In genomic region chr2:39401319-39401718, GRCh38 we compare ENCODE assay signal across 20 cellular contexts. TPM values are rescaled to one million over a fixed set of nuclear protein-coding genes. Genes with fewer than 3 reads are reported as not detected.
DNase-seq lines count a peak whose midpoint lies in the region; ATAC-seq, FAIRE-seq and TF ChIP-seq lines count a peak whose summit lies in the region.
"Had no signal": no experiment of that assay in that cellular context is flagged by ENCODE, and none has a peak within 500 bp of the region (broad histone marks: within the 10 kb centered on the region; RNA-seq: fewer than 3 reads in every experiment).

No MANE protein-coding gene starts in this region.

- ATAC-seq in GM23338 (peak; percentile 55), pancreas (peak; percentile 66 to 84 (median 73)), left colon (no peak)
- ATAC-seq in central memory CD8-positive, alpha-beta T cell (replicated peaks; ENCODE audit: extremely low read depth, poor library complexity, severe bottlenecking): no peak
- ATAC-seq: A549 had no signal

- peak overlapping the region; percentile 69; the same call in 1 of the 2 replicates for H3K27ac Mint-ChIP-seq in GM23338
- H3K27ac Mint-ChIP-seq in central memory CD8-positive, alpha-beta T cell (ENCODE audit: low read depth): peak overlapping the region; percentile 8
- H3K27ac Mint-ChIP-seq: B cell had no signal

- DNase-seq in GM23338 (ENCODE audit: low spot score) (no peak), pancreas (peak in 3 of 6 donors; percentile 19 to 27 (median 25)), left colon (no peak), GM19239 (ENCODE audit: insufficient read length, low spot score) (no peak), kidney tubule cell (ENCODE audit: low spot score) (no peak), NCI-H146 treated with DMSO at 0.1 percent for 48 hours (lab: John Stamatoyannopoulos, UW; ENCODE audit: unreplicated experiment) (no peak)
- DNase-seq in central memory CD8-positive, alpha-beta T cell (ENCODE audit: low spot score in 2 of 2): no peak
- DNase-seq: DMS79, NCI-H1694 treated with DMSO at 0.1 percent for 48 hours, NCI-H2081 treated with DMSO at 0.1 percent for 48 hours, NCI-H446 treated with DMSO at 0.1 percent for 48 hours, NCI-H526 treated with DMSO at 0.1 percent for 48 hours, OCI-M1 had no signal

- intact Hi-C loops in pancreas (cut with DNase I): no loop called here
- intact Hi-C loops in left colon (cut with DNase I, micrococcal nuclease): no loop called here

- no peak overlapping the region for H3K4me3 ChIP-seq in GM23338
- no peak overlapping the region for H3K4me3 ChIP-seq in pancreas
- H3K4me3 ChIP-seq: A549, HAP-1, SJSA1 had no signal

- peaks cover 4% of the 10 kb centered on the region; the same call in 1 of the 2 replicates for H4K20me1 ChIP-seq in GM23338 (replicated peaks; ENCODE audit: insufficient read depth)

- H3K79me2 ChIP-seq in GM23338 (replicated peaks; ENCODE audit: insufficient read depth): peaks cover 100% of the 10 kb centered on the region

- no peaks in the 10 kb centered on the region for H3K36me3 ChIP-seq in GM23338 (ENCODE audit: insufficient read depth)
- no peaks in the 10 kb centered on the region for H3K36me3 ChIP-seq in pancreas
- H3K36me3 ChIP-seq: HAP-1, SJSA1 had no signal

- H3K27me3 Mint-ChIP-seq in GM23338 (ENCODE audit: insufficient read depth, low read depth, poor library complexity): peaks cover 2% of the 10 kb centered on the region
- no peaks in the 10 kb centered on the region for H3K27me3 Mint-ChIP-seq in central memory CD8-positive, alpha-beta T cell
- H3K27me3 Mint-ChIP-seq: B cell, IgD-negative memory B cell had no signal

- FAIRE-seq in pancreas (lab: Jason Lieb, UNC) (no peak), GM19239 (lab: Jason Lieb, UNC) (no peak)
- FAIRE-seq: RCC 7860 had no signal

- H3K4me3 Mint-ChIP-seq in GM23338: no peak overlapping the region
- no peak overlapping the region for H3K4me3 Mint-ChIP-seq in central memory CD8-positive, alpha-beta T cell
- H3K4me3 Mint-ChIP-seq: B cell, IgD-negative memory B cell had no signal

- H3F3A ChIP-seq in GM23338 (replicated peaks; ENCODE audit: low read depth): no peaks in the 10 kb centered on the region

- TF ChIP-seq CTCF in C4-2B (conservative IDR thresholded peaks at IDR 0.05) (no peak), GM23338 (conservative IDR thresholded peaks at IDR 0.05; ENCODE audit: low read depth in 2 of 2) (no peak), pancreas (IDR thresholded peaks at IDR 0.05) (no peak)

- H3K4me1 ChIP-seq in GM23338 (ENCODE audit: insufficient read depth) (peaks cover 60% of the 10 kb centered on the region), pancreas (peaks cover 27 to 40% (median 35%) of the 10 kb centered on the region in 3 donors)
- H3K4me1 ChIP-seq: SJSA1 had no signal

- H3K9me2 ChIP-seq in GM23338 (ENCODE audit: insufficient read depth): no peaks in the 10 kb centered on the region

- H3K9me3 Mint-ChIP-seq in GM23338: no peaks in the 10 kb centered on the region; the same call in 2 of the 3 replicates
- no peaks in the 10 kb centered on the region for H3K9me3 Mint-ChIP-seq in central memory CD8-positive, alpha-beta T cell
- H3K9me3 Mint-ChIP-seq: IgD-negative memory B cell had no signal

- peak overlapping the region; percentile 23; the same call in 1 of the 2 replicates for H3K27ac ChIP-seq in C4-2B
- H3K27ac ChIP-seq in GM23338 (ENCODE audit: low read depth): peak overlapping the region; percentile 50
- H3K27ac ChIP-seq in pancreas: peak overlapping the region in 2 of 4 donors; percentile 25 to 34
- H3K27ac ChIP-seq: A549, SJSA1 had no signal

- peaks cover 6% of the 10 kb centered on the region; the same call in 1 of the 3 replicates for H3K36me3 Mint-ChIP-seq in GM23338 (ENCODE audit: low read depth)
- H3K36me3 Mint-ChIP-seq in central memory CD8-positive, alpha-beta T cell (ENCODE audit: insufficient read depth): no peaks in the 10 kb centered on the region

- H2AFZ ChIP-seq in GM23338: no peak overlapping the region

- H3K27me3 ChIP-seq in GM23338 (ENCODE audit: insufficient read depth) (no peaks in the 10 kb centered on the region), pancreas (no peaks in the 10 kb centered on the region)
- H3K27me3 ChIP-seq: SJSA1 had no signal

- whole genome bisulfite sequencing in pancreas, 2 donors: 61 to 65% methylated on average over 8 of the region's 8 CpGs

- H3K4me2 ChIP-seq in GM23338: peak overlapping the region; percentile 40
- H3K4me2 ChIP-seq: A549 had no signal

- no peaks in the 10 kb centered on the region for H3K9me3 ChIP-seq in pancreas
- H3K9me3 ChIP-seq: A549, HAP-1, SJSA1 had no signal

- peaks cover 62% of the 10 kb centered on the region for H3K4me1 Mint-ChIP-seq in GM23338
- peaks cover 60% of the 10 kb centered on the region for H3K4me1 Mint-ChIP-seq in central memory CD8-positive, alpha-beta T cell

TF ChIP-seq in GM23338, 12 proteins besides CTCF, POLR2A, EP300 and RAD21 (continues in another document):
- TF ChIP-seq REST (IDR thresholded peaks at IDR 0.05; ENCODE audit: unreplicated experiment): no peak
- no peak for TF ChIP-seq ETS1 (IDR thresholded peaks at IDR 0.05)
- no peak for TF ChIP-seq ZNF331 (CRISPR knock-in tag; IDR thresholded peaks at IDR 0.05; ENCODE audit: low read depth)
- TF ChIP-seq ZNF114 (CRISPR knock-in tag; IDR thresholded peaks at IDR 0.05): no peak
- no peak for TF ChIP-seq JUNB (IDR thresholded peaks at IDR 0.05; ENCODE audit: unreplicated experiment)
- TF ChIP-seq CREB1 (CRISPR knock-in tag; IDR thresholded peaks at IDR 0.05; ENCODE audit: low read depth): no peak
- TF ChIP-seq STAT1 (IDR thresholded peaks at IDR 0.05; ENCODE audit: unreplicated experiment): no peak
- no peak for TF ChIP-seq POLR2AphosphoS5 (IDR thresholded peaks at IDR 0.05; ENCODE audit: low read depth)

RNA-seq across cellular contexts. Expression of gene MAP4K3, which starts 35.8 kb away (rescaled TPM):
- total RNA-seq in GM23338 (2014; rRNA removed; shearing (Covaris generic)): 80.9 and 90.7 TPM in 2 replicates
- polyA plus RNA-seq in GM23338 (2016; fragmentation: Nextera tagmentation; extraction: Ambion mirVana): 27.4 and 33.0 TPM in 2 replicates
- total RNA-seq in pancreas: 10 to 100 TPM; 12.5 to 23.1 (median 18.5) TPM
- polyA plus RNA-seq in pancreas: 10 to 100 TPM in 1 of 2 donors, 1 to 10 TPM in 1; 8.2 to 13.3 TPM
- total RNA-seq in left colon: 10 to 100 TPM; 29.4 to 30.0 TPM

Comparison
In these comparisons a context has a peak if more than half of its experiments do, and no peak if none do; other contexts are left out.
1. ATAC-seq: peak in GM23338 (single experiment) and pancreas (4 of 4); none in central memory CD8-positive, alpha-beta T cell (single experiment) and left colon (single experiment).